ENCODE assay signal across 1 cellular context in genomic region chr9:14063799-14064198, GRCh38.
TF ChIP-seq lines count a peak whose summit lies in the region.

No MANE protein-coding gene starts in this region.

TF ChIP-seq in SK-N-SH, 30 proteins besides CTCF, POLR2A, EP300 and RAD21 (continued from another document):
- TF ChIP-seq IRF3 (IDR thresholded peaks at IDR 0.05; ENCODE audit: low read depth, low read length) (no peak), REST (IDR thresholded peaks at IDR 0.05; ENCODE audit: low read depth, low read length) (no peak), GABPA (IDR thresholded peaks at IDR 0.05; ENCODE audit: low read depth) (no peak), SMC3 (IDR thresholded peaks at IDR 0.05; ENCODE audit: low read depth, low read length) (no peak), NRF1 (IDR thresholded peaks at IDR 0.05; ENCODE audit: low read depth, low read length) (no peak), SIN3A (IDR thresholded peaks at IDR 0.05; ENCODE audit: borderline replicate concordance, low read depth, low read length) (no peak), RCOR1 (IDR thresholded peaks at IDR 0.05; ENCODE audit: low read length) (no peak), POLR2AphosphoS5 (IDR thresholded peaks at IDR 0.05; ENCODE audit: low read depth, low read length) (no peak), MAX (IDR thresholded peaks at IDR 0.05; ENCODE audit: low read depth) (no peak), RFX5 (IDR thresholded peaks at IDR 0.05; ENCODE audit: low read length) (no peak)
TF ChIP-seq in SK-N-SH: peak in this region for 0.
